26 cellular contexts compared by ENCODE assay signal in the genomic region with DNA sequence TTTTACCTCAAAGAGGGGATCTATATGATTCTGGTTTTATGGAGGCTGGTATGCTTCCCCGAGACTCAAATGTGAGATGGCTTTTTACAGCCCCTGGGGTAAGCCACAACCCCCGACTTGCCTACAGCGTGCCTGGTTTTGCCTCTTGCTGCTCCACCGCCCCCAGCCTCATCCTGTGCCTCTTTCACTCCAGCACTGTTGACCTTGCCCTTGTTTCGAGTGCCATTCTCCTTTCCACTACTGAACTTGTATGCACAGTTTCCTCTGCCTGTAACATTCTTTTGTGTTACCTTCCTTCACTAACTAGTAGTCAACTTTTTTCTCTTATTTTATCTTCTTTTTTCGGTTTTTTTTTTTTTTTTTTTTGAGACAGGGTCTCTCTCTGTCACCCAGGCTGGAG.
"Had no signal": no experiment of that assay in that cellular context is flagged by ENCODE, and none has a peak within 500 bp of the region (broad histone marks: within the 10 kb centered on the region; RNA-seq: fewer than 3 reads in every experiment).

No MANE protein-coding gene starts in this region.

- H3K4me2 ChIP-seq: neural progenitor cell had no signal

- H3K4me3 ChIP-seq: esophagus squamous epithelium, gastroesophageal sphincter, lower lobe of right lung, neural progenitor cell, right lobe of liver, skin epidermis, tibial nerve had no signal

- H3K9me3 ChIP-seq: esophagus squamous epithelium, gastroesophageal sphincter, lower lobe of right lung, right lobe of liver, tibial nerve had no signal

- H3K27ac Mint-ChIP-seq: activated naive CD8-positive, alpha-beta T cell treated with anti-CD3 and anti-CD28 coated beads, Interleukin-2, amount 50 U/mL, for 24 hours; activated T-cell treated with anti-CD3 and anti-CD28 coated beads, Interleukin-2, amount 50 U/mL, for 24 hours; activated T-helper 17 cell treated with anti-CD3 and anti-CD28 coated beads, Interleukin-2, amount 50 U/mL, for 72 hours; endodermal cell; neural progenitor cell; stimulated activated effector memory CD8-positive, alpha-beta T cell treated with anti-CD3 and anti-CD28 coated beads, Interleukin-12 subunit alpha, Interleukin-12 subunit beta, amount 100 ng/mL, for 72 hours had no signal

- H2AFZ ChIP-seq: neural progenitor cell had no signal

- H3K27me3 ChIP-seq: esophagus squamous epithelium, gastroesophageal sphincter, neural progenitor cell, right lobe of liver, tibial nerve had no signal

- DNase-seq: activated CD4-positive, alpha-beta T cell treated with anti-CD3 and anti-CD28 coated beads, Interleukin-2, amount 50 U/mL, for 1 hour; activated CD4-positive, CD25-positive, alpha-beta regulatory T cell; activated CD8-positive, alpha-beta memory T cell treated with anti-CD3 and anti-CD28 coated beads for 24 hours; activated CD8-positive, alpha-beta memory T cell treated with anti-CD3 and anti-CD28 coated beads, Interleukin-2, amount 50 U/mL, for 4 hours; activated naive CD4-positive, alpha-beta T cell; activated naive CD8-positive, alpha-beta T cell treated with anti-CD3 and anti-CD28 coated beads, Interleukin-2, amount 50 U/mL, for 24 hours; activated T-cell treated with anti-CD3 and anti-CD28 coated beads, Interleukin-2, amount 50 U/mL, for 24 hours; cerebellar nuclear complex; cortex of kidney; endodermal cell; esophagus squamous epithelium; head of caudate nucleus; left colon; lower lobe of right lung; naive B cell; posterior cingulate gyrus; right lobe of liver; stimulated activated CD4-positive, alpha-beta T cell treated with anti-CD3 and anti-CD28 coated beads, Interleukin-1b, Interleukin-23, amount 100 ng/mL, for 48 hours; stimulated activated naive CD8-positive, alpha-beta T cell treated with anti-CD3 and anti-CD28 coated beads, Interleukin-15, amount 100 ng/mL, for 72 hours; T1000 had no signal

- H3K36me3 ChIP-seq: esophagus squamous epithelium, gastroesophageal sphincter, lower lobe of right lung, neural progenitor cell, right lobe of liver, tibial nerve had no signal

- H3K27ac ChIP-seq: esophagus squamous epithelium, gastroesophageal sphincter, lower lobe of right lung, neural progenitor cell, right lobe of liver, skin epidermis, tibial nerve had no signal

- H3K4me1 Mint-ChIP-seq: activated T-helper 17 cell treated with anti-CD3 and anti-CD28 coated beads, Interleukin-2, amount 50 U/mL, for 72 hours; naive B cell; stimulated activated effector memory CD8-positive, alpha-beta T cell treated with anti-CD3 and anti-CD28 coated beads, Interleukin-12 subunit alpha, Interleukin-12 subunit beta, amount 100 ng/mL, for 72 hours had no signal

- H3K27me3 Mint-ChIP-seq: activated T-cell treated with anti-CD3 and anti-CD28 coated beads, Interleukin-2, amount 50 U/mL, for 24 hours; stimulated activated naive CD8-positive, alpha-beta T cell treated with anti-CD3 and anti-CD28 coated beads, Interleukin-15, amount 100 ng/mL, for 72 hours had no signal

- H3K9ac ChIP-seq: neural progenitor cell had no signal

- H3K36me3 Mint-ChIP-seq: naive B cell; neural progenitor cell; stimulated activated effector memory CD8-positive, alpha-beta T cell treated with anti-CD3 and anti-CD28 coated beads, Interleukin-12 subunit alpha, Interleukin-12 subunit beta, amount 100 ng/mL, for 72 hours had no signal

- H3K4me3 Mint-ChIP-seq: activated naive CD8-positive, alpha-beta T cell treated with anti-CD3 and anti-CD28 coated beads, Interleukin-2, amount 50 U/mL, for 24 hours; activated T-cell treated with anti-CD3 and anti-CD28 coated beads, Interleukin-2, amount 50 U/mL, for 24 hours; activated T-helper 17 cell treated with anti-CD3 and anti-CD28 coated beads, Interleukin-2, amount 50 U/mL, for 72 hours; endodermal cell; naive B cell; neural progenitor cell; stimulated activated effector memory CD8-positive, alpha-beta T cell treated with anti-CD3 and anti-CD28 coated beads, Interleukin-12 subunit alpha, Interleukin-12 subunit beta, amount 100 ng/mL, for 72 hours; stimulated activated naive CD8-positive, alpha-beta T cell treated with anti-CD3 and anti-CD28 coated beads, Interleukin-15, amount 100 ng/mL, for 72 hours had no signal

- H3K9me3 Mint-ChIP-seq: activated naive CD8-positive, alpha-beta T cell treated with anti-CD3 and anti-CD28 coated beads, Interleukin-2, amount 50 U/mL, for 24 hours; activated T-cell treated with anti-CD3 and anti-CD28 coated beads, Interleukin-2, amount 50 U/mL, for 24 hours; activated T-helper 17 cell treated with anti-CD3 and anti-CD28 coated beads, Interleukin-2, amount 50 U/mL, for 72 hours; endodermal cell; naive B cell; stimulated activated effector memory CD8-positive, alpha-beta T cell treated with anti-CD3 and anti-CD28 coated beads, Interleukin-12 subunit alpha, Interleukin-12 subunit beta, amount 100 ng/mL, for 72 hours; stimulated activated naive CD8-positive, alpha-beta T cell treated with anti-CD3 and anti-CD28 coated beads, Interleukin-15, amount 100 ng/mL, for 72 hours had no signal

- H3K4me1 ChIP-seq: esophagus squamous epithelium, lower lobe of right lung, right lobe of liver had no signal

- ATAC-seq: activated naive CD8-positive, alpha-beta T cell treated with anti-CD3 and anti-CD28 coated beads, Interleukin-2, amount 50 U/mL, for 24 hours; activated T-helper 17 cell treated with anti-CD3 and anti-CD28 coated beads, Interleukin-2, amount 50 U/mL, for 72 hours; gastroesophageal sphincter; left colon; lower lobe of right lung; right lobe of liver; stimulated activated effector memory CD8-positive, alpha-beta T cell treated with anti-CD3 and anti-CD28 coated beads, Interleukin-12 subunit alpha, Interleukin-12 subunit beta, amount 100 ng/mL, for 72 hours; stimulated activated naive CD8-positive, alpha-beta T cell treated with anti-CD3 and anti-CD28 coated beads, Interleukin-15, amount 100 ng/mL, for 72 hours had no signal
